ENCODE assay signal across 1 cellular context in genomic region chrX:118724775-118725174, GRCh38.
TF ChIP-seq lines count a peak whose summit lies in the region.

No MANE protein-coding gene starts in this region.

TF ChIP-seq in HEK293, 187 proteins besides CTCF, POLR2A, EP300 and RAD21 (continued from another document):
- TF ChIP-seq HIC1 (tag by site-specific recombination; IDR thresholded peaks at IDR 0.05), result no peak
